1 cellular context compared by ENCODE assay signal in the genomic region with DNA sequence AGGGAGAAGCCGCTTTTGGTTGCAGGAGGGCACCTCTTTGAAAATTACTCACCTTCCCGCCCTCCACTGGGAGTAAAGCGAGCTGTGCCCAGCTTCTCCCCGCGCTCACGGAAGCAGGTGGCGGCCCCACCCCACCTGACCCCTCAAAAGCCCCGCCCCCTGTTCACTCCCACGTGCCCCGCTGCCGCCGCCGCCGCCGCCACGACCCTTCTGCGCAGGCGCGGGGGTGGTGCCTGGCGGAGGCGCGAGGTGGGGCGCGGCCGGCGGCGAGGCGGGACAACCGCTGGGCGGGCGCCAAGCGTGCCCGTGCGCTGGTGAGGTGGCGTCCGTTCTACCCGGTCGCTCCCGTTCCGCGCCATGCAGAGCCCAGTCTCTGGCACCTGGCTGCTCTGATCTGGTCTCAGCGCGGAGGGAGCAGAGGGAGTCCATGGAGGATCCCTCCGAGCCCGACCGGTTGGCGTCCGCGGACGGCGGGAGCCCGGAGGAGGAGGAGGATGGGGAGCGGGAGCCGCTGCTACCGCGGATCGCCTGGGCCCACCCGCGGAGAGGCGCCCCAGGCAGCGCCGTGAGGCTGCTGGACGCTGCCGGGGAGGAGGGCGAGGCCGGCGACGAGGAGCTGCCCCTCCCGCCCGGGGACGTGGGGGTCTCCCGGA.
TF ChIP-seq lines count a peak whose summit lies in the region.

Gene PI4K2B, plus strand, starts transcription at position 297 of the 653 bp plus-strand sequence. Its CDS starts 131 bp downstream, at position 428.

TF ChIP-seq in GM12878, 131 proteins besides CTCF, POLR2A, EP300 and RAD21 (continued from another document):
- TF ChIP-seq HDAC6 (IDR thresholded peaks at IDR 0.05; ENCODE audit: unreplicated experiment) (no peak), CEBPB (IDR thresholded peaks at IDR 0.05; ENCODE audit: borderline replicate concordance in 1 of 2, low read depth in 2 of 2, low read length in 2 of 2) (no peak), NFXL1 (IDR thresholded peaks at IDR 0.05; ENCODE audit: borderline replicate concordance) (no peak), E2F8 (IDR thresholded peaks at IDR 0.05; ENCODE audit: low read depth, partially characterized antibody) (no peak), BCLAF1 (IDR thresholded peaks at IDR 0.05) (no peak), NBN (IDR thresholded peaks at IDR 0.05) (0 out of 2 replicates have a peak, but pooled peaks have one; percentile 36), ZNF217 (IDR thresholded peaks at IDR 0.05) (no peak), RCOR1 (conservative IDR thresholded peaks at IDR 0.05; ENCODE audit: low read depth, low read length) (0 out of 2 replicates have a peak, but pooled peaks have one; percentile 6), TCF12 (IDR thresholded peaks at IDR 0.05; ENCODE audit: low read depth, low read length) (0 out of 2 replicates have a peak, but pooled peaks have one; percentile 9), ZBED1 (IDR thresholded peaks at IDR 0.05; ENCODE audit: borderline replicate concordance) (no peak)
- TF ChIP-seq, protein P1, sequence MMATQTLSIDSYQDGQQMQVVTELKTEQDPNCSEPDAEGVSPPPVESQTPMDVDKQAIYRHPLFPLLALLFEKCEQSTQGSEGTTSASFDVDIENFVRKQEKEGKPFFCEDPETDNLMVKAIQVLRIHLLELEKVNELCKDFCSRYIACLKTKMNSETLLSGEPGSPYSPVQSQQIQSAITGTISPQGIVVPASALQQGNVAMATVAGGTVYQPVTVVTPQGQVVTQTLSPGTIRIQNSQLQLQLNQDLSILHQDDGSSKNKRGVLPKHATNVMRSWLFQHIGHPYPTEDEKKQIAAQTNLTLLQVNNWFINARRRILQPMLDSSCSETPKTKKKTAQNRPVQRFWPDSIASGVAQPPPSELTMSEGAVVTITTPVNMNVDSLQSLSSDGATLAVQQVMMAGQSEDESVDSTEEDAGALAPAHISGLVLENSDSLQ (IDR thresholded peaks at IDR 0.05) = no peak
- TF ChIP-seq, protein P2, sequence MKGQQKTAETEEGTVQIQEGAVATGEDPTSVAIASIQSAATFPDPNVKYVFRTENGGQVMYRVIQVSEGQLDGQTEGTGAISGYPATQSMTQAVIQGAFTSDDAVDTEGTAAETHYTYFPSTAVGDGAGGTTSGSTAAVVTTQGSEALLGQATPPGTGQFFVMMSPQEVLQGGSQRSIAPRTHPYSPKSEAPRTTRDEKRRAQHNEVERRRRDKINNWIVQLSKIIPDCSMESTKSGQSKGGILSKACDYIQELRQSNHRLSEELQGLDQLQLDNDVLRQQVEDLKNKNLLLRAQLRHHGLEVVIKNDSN (IDR thresholded peaks at IDR 0.05; ENCODE audit: borderline replicate concordance, extremely low read length, insufficient read depth, low read depth, low read length) = peak; percentile 85
- TF ChIP-seq, protein P3, sequence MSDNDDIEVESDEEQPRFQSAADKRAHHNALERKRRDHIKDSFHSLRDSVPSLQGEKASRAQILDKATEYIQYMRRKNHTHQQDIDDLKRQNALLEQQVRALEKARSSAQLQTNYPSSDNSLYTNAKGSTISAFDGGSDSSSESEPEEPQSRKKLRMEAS (IDR thresholded peaks at IDR 0.05; ENCODE audit: low read depth, low read length) = no peak; the same call in 1 of the 2 replicates
